17 cellular contexts compared by ENCODE assay signal in genomic region chr11:132539590-132540368, GRCh38.
"Had no signal": no experiment of that assay in that cellular context is flagged by ENCODE, and none has a peak within 500 bp of the region (broad histone marks: within the 10 kb centered on the region; RNA-seq: fewer than 3 reads in every experiment).

No MANE protein-coding gene starts in this region.

- H3K4me2 ChIP-seq: hepatocyte had no signal

- DNase-seq: activated CD4-positive, alpha-beta T cell treated with anti-CD3 and anti-CD28 coated beads, Interleukin-2, amount 50 U/mL, for 4 hours; activated CD4-positive, CD25-positive, alpha-beta regulatory T cell treated with anti-CD3 and anti-CD28 coated beads, Interleukin-2, amount 50 U/mL, for 72 hours; activated effector memory CD4-positive, alpha-beta T cell treated with Interleukin-2 at 50 U/mL for 16 hours; activated T-cell treated with anti-CD3 and anti-CD28 coated beads, Interleukin-2, amount 50 U/mL, for 1 hour; adrenal gland; central memory CD4-positive, alpha-beta T cell; islet precursor cell; ovary; stimulated activated CD4-positive, alpha-beta T cell treated with anti-CD3 and anti-CD28 coated beads, Interleukin-12 subunit alpha, Interleukin-12 subunit beta, amount 100 ng/mL, for 4 hours; stimulated activated CD4-positive, alpha-beta T cell treated with anti-CD3 and anti-CD28 coated beads, Interleukin-2, amount 100 ng/mL, for 24 hours; thyroid gland had no signal

- H3K36me3 ChIP-seq: adrenal gland, esophagus muscularis mucosa, ovary, thyroid gland had no signal

- H3K27me3 Mint-ChIP-seq: activated naive CD4-positive, alpha-beta T cell treated with anti-CD3 and anti-CD28 coated beads, Interleukin-2, amount 50 U/mL, for 24 hours had no signal

- H3K9me3 ChIP-seq: adrenal gland, esophagus muscularis mucosa, ovary, thyroid gland had no signal

- H3K4me3 ChIP-seq: adrenal gland, coronary artery, esophagus muscularis mucosa, hepatocyte, lung, ovary, thyroid gland had no signal

- H3K4me3 Mint-ChIP-seq: activated naive CD4-positive, alpha-beta T cell treated with anti-CD3 and anti-CD28 coated beads, Interleukin-2, amount 50 U/mL, for 24 hours; stimulated activated effector memory CD8-positive, alpha-beta T cell treated with anti-CD3 and anti-CD28 coated beads, Interleukin-12 subunit alpha, Interleukin-12 subunit beta, amount 100 ng/mL, for 72 hours had no signal

- H3K27ac ChIP-seq: adrenal gland, coronary artery, esophagus muscularis mucosa, hepatocyte, ovary, thyroid gland had no signal

- H3K79me2 ChIP-seq: hepatocyte had no signal

- H2AFZ ChIP-seq: hepatocyte had no signal

- H3K4me1 ChIP-seq: adrenal gland, thyroid gland had no signal

- H3K27ac Mint-ChIP-seq: activated naive CD4-positive, alpha-beta T cell treated with anti-CD3 and anti-CD28 coated beads, Interleukin-2, amount 50 U/mL, for 24 hours; stimulated activated effector memory CD8-positive, alpha-beta T cell treated with anti-CD3 and anti-CD28 coated beads, Interleukin-12 subunit alpha, Interleukin-12 subunit beta, amount 100 ng/mL, for 72 hours had no signal

- H3K27me3 ChIP-seq: adrenal gland, esophagus muscularis mucosa, hepatocyte, ovary, thyroid gland had no signal

- H3K36me3 Mint-ChIP-seq: activated naive CD4-positive, alpha-beta T cell treated with anti-CD3 and anti-CD28 coated beads, Interleukin-2, amount 50 U/mL, for 24 hours; stimulated activated effector memory CD8-positive, alpha-beta T cell treated with anti-CD3 and anti-CD28 coated beads, Interleukin-12 subunit alpha, Interleukin-12 subunit beta, amount 100 ng/mL, for 72 hours had no signal

- H3K4me1 Mint-ChIP-seq: activated naive CD4-positive, alpha-beta T cell treated with anti-CD3 and anti-CD28 coated beads, Interleukin-2, amount 50 U/mL, for 24 hours; stimulated activated effector memory CD8-positive, alpha-beta T cell treated with anti-CD3 and anti-CD28 coated beads, Interleukin-12 subunit alpha, Interleukin-12 subunit beta, amount 100 ng/mL, for 72 hours had no signal

- ATAC-seq: stimulated activated effector memory CD8-positive, alpha-beta T cell treated with anti-CD3 and anti-CD28 coated beads, Interleukin-12 subunit alpha, Interleukin-12 subunit beta, amount 100 ng/mL, for 72 hours had no signal

- H3K9me3 Mint-ChIP-seq: activated naive CD4-positive, alpha-beta T cell treated with anti-CD3 and anti-CD28 coated beads, Interleukin-2, amount 50 U/mL, for 24 hours; stimulated activated effector memory CD8-positive, alpha-beta T cell treated with anti-CD3 and anti-CD28 coated beads, Interleukin-12 subunit alpha, Interleukin-12 subunit beta, amount 100 ng/mL, for 72 hours had no signal
